In the genomic region with DNA sequence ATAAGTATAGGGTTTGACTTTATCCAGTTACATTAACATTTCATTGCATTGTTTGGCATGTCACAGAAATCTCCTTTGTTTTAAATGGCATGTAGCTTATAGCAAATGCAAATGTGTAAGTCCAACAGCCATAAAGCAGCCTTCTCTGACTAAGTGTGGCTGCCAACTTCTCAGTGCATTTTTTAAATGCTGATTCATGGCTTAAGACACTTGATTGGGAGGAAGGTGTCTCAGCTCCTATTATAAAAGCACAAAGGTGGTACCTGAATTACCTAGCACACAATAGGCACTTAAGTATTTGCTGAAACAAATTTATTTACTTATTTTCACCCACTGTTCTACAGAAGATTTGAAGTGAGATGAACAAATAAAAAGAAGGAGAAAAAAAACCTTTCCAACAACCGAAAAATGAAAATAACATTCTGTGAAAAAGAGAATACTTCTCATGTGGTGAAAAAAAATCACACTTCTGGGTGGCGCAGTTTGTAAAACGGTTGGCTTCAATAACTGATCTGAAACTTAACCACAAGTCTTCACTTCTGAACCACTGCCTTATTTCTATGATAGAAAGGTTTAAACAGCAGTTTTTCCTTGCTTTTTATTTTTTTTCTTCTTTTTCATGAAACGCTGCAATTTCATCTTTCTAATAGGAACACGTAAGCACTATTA, we compare ENCODE assay signal across 14 cellular contexts.
DNase-seq lines count a peak whose midpoint lies in the region; ATAC-seq and TF ChIP-seq lines count a peak whose summit lies in the region.
"Had no signal": no experiment of that assay in that cellular context is flagged by ENCODE, and none has a peak within 500 bp of the region (broad histone marks: within the 10 kb centered on the region; RNA-seq: fewer than 3 reads in every experiment).

No MANE protein-coding gene starts in this region.

- H3K27me3 ChIP-seq in spleen (replicated peaks in 1 of 7) = no peaks in the 10 kb centered on the region
- no peaks in the 10 kb centered on the region for H3K27me3 ChIP-seq in thyroid gland
- H3K27me3 ChIP-seq: body of pancreas, gastroesophageal sphincter had no signal

- H3K4me3 Mint-ChIP-seq in activated naive CD8-positive, alpha-beta T cell treated with anti-CD3 and anti-CD28 coated beads for 36 hours = peak overlapping the region; percentile 63

- TF ChIP-seq POLR2A in spleen (IDR thresholded peaks at IDR 0.05) (no peak), thyroid gland (IDR thresholded peaks at IDR 0.05) (no peak)

- H3K36me3 ChIP-seq in spleen (no peaks in the 10 kb centered on the region), thyroid gland (no peaks in the 10 kb centered on the region)
- H3K36me3 ChIP-seq: gastroesophageal sphincter had no signal

- intact Hi-C loops in spleen (cut with DNase I; ENCODE audit: low total_unique reads) (loop anchor here (10.0 kb wide), 1 partner anchor 1250 kb away; no protein-coding TSS in a partner anchor), thyroid gland (cut with DNase I) (loop anchor here (10.0 kb wide), 1 partner anchor 460 kb away; no protein-coding TSS in a partner anchor)

- peaks cover 79% of the 10 kb centered on the region for H3K4me1 Mint-ChIP-seq in activated naive CD8-positive, alpha-beta T cell treated with anti-CD3 and anti-CD28 coated beads for 36 hours

- H3K27me3 Mint-ChIP-seq in activated naive CD8-positive, alpha-beta T cell treated with anti-CD3 and anti-CD28 coated beads for 36 hours = no peaks in the 10 kb centered on the region

- H3K4me3 ChIP-seq in spleen (no peak overlapping the region), thyroid gland (replicated peaks in 1 of 3) (no peak overlapping the region)
- H3K4me3 ChIP-seq: body of pancreas, gastroesophageal sphincter, mucosa of descending colon had no signal

- ATAC-seq in activated CD4-positive, CD25-positive, alpha-beta regulatory T cell treated with anti-CD3 and anti-CD28 coated beads, Interleukin-2, amount 50 U/mL, for 24 hours = peak; percentile 23 to 27
- peak; percentile 53 for ATAC-seq in HG03064 (IDR thresholded peaks at IDR 0.05; ENCODE audit: low read depth, unreplicated experiment)
- ATAC-seq: body of pancreas, gastroesophageal sphincter, mucosa of descending colon had no signal

- 63 to 73% (median 70%) methylated on average over 5 of the region's 5 CpGs for WGBS in spleen, 5 donors
- 81 to 88% methylated on average over 5 of the region's 5 CpGs for WGBS in thyroid gland, 2 donors

- no peak for DNase-seq in activated CD4-positive, CD25-positive, alpha-beta regulatory T cell (lab: John Stamatoyannopoulos, UW)
- no peak for DNase-seq in activated naive CD8-positive, alpha-beta T cell treated with anti-CD3 and anti-CD28 coated beads for 36 hours
- DNase-seq in spleen (no peak), thyroid gland (no peak), SW480 (ENCODE audit: low spot score) (no peak), SIG-M5 treated with dmso at 0.1 percent for 504 hours (lab: John Stamatoyannopoulos, UW; ENCODE audit: unreplicated experiment) (no peak)
- DNase-seq: 8988T, body of pancreas, mucosa of descending colon, NCI-H748 treated with DMSO at 0.1 percent for 48 hours had no signal

- H3K27ac Mint-ChIP-seq in activated naive CD8-positive, alpha-beta T cell treated with anti-CD3 and anti-CD28 coated beads for 36 hours = peak overlapping the region; percentile 93

- H3K9me3 Mint-ChIP-seq in activated naive CD8-positive, alpha-beta T cell treated with anti-CD3 and anti-CD28 coated beads for 36 hours = no peaks in the 10 kb centered on the region

- TF ChIP-seq CTCF in spleen (IDR thresholded peaks at IDR 0.05 in 8 of 11, conservative IDR thresholded peaks at IDR 0.05 in 3 of 11) (no peak), thyroid gland (IDR thresholded peaks at IDR 0.05) (no peak)

- H3K36me3 Mint-ChIP-seq in activated naive CD8-positive, alpha-beta T cell treated with anti-CD3 and anti-CD28 coated beads for 36 hours = peaks cover 8% of the 10 kb centered on the region

- H3K27ac ChIP-seq in spleen (peak overlapping the region in 7 of 8 donors; percentile 31 to 93 (median 66)), thyroid gland (no peak overlapping the region)
- H3K27ac ChIP-seq: gastroesophageal sphincter, VCaP had no signal

- H3K4me1 ChIP-seq in spleen (peaks cover 23 to 100% (median 53%) of the 10 kb centered on the region in 6 donors), thyroid gland (peaks cover 0 to 7% of the 10 kb centered on the region in 2 donors)

- no peaks in the 10 kb centered on the region for H3K9me3 ChIP-seq in spleen
- H3K9me3 ChIP-seq in thyroid gland = no peaks in the 10 kb centered on the region
- H3K9me3 ChIP-seq: body of pancreas, gastroesophageal sphincter, mucosa of descending colon had no signal

Comparison
In these comparisons a context has a peak if more than half of its experiments do, and no peak if none do; other contexts are left out.
1. H3K27ac ChIP-seq: peak in spleen (7 of 8); none in thyroid gland (0 of 3).